In genomic region chr3:3800076-3800448, GRCh38 we compare ENCODE assay signal across 8 cellular contexts. TPM values are rescaled to one million over a fixed set of nuclear protein-coding genes. Genes with fewer than 3 reads are reported as not detected.
A peak's percentile ranks its signal among the peaks of the same experiment; 100 is the strongest.
DNase-seq lines count a peak whose midpoint lies in the region; ATAC-seq and TF ChIP-seq lines count a peak whose summit lies in the region.

No MANE protein-coding gene starts in this region.

- 0% methylated on average over 1 to 19 of the region's 19 CpGs for WGBS in endodermal cell (ENCODE audit: insufficient coverage in 1 of 2, insufficient read length in 1 of 2), 2 experiments

- TF ChIP-seq CTCF in CD4-positive, alpha-beta T cell (IDR thresholded peaks at IDR 0.05), result no peak
- no peak for TF ChIP-seq CTCF in endodermal cell (conservative IDR thresholded peaks at IDR 0.05)
- TF ChIP-seq CTCF in nephron (IDR thresholded peaks at IDR 0.05; ENCODE audit: unreplicated experiment in 3 of 3), result no peak

- no peaks in the 10 kb centered on the region for H3K36me3 Mint-ChIP-seq in CD4-positive, alpha-beta T cell (ENCODE audit: low read depth)
- H3K36me3 Mint-ChIP-seq in endodermal cell (ENCODE audit: low read depth) (peaks cover 36% of the 10 kb centered on the region), nephron (ENCODE audit: low read depth) (peaks cover 3% of the 10 kb centered on the region)

- H3K27me3 Mint-ChIP-seq in CD4-positive, alpha-beta T cell, result peaks cover 63% of the 10 kb centered on the region
- H3K27me3 Mint-ChIP-seq in endodermal cell (ENCODE audit: insufficient read depth) (peaks cover 23% of the 10 kb centered on the region), nephron (ENCODE audit: low read depth) (peaks cover 27% of the 10 kb centered on the region)

- H3K27me3 ChIP-seq in CD4-positive, alpha-beta T cell (ENCODE audit: control insufficient read depth, insufficient read depth, low read length), result peaks cover 10% of the 10 kb centered on the region
- H3K27me3 ChIP-seq in endodermal cell (ENCODE audit: control insufficient read depth, insufficient read depth, low read length, poor library complexity, severe bottlenecking), result no peaks in the 10 kb centered on the region

- CTCF ChIA-PET in CD4-positive, alpha-beta T cell (lab: Charles Lee), result no interaction called here

- peak overlapping the region; percentile 54 for H3K4me3 Mint-ChIP-seq in CD4-positive, alpha-beta T cell
- peak overlapping the region; percentile 95 for H3K4me3 Mint-ChIP-seq in endodermal cell
- peak overlapping the region; percentile 87 to 96 (median 95) for H3K4me3 Mint-ChIP-seq in nephron

- no peak for ATAC-seq in CD4-positive, alpha-beta T cell (ENCODE audit: poor library complexity)
- no peak for ATAC-seq in GM18870 (IDR thresholded peaks at IDR 0.05; ENCODE audit: unreplicated experiment)
- ATAC-seq in GM19452 (IDR thresholded peaks at IDR 0.05; ENCODE audit: unreplicated experiment), result no peak
- no peak for ATAC-seq in GM18502 (IDR thresholded peaks at IDR 0.05; ENCODE audit: poor library complexity, unreplicated experiment)

- no peaks in the 10 kb centered on the region for H3K9me3 ChIP-seq in CD4-positive, alpha-beta T cell (ENCODE audit: control insufficient read depth, low read length)
- H3K9me3 ChIP-seq in endodermal cell (ENCODE audit: control insufficient read depth, low read length), result peaks cover 9% of the 10 kb centered on the region

- intact Hi-C loops in CD4-positive, alpha-beta T cell (cut with DNase I, micrococcal nuclease), result no loop called here

- peak overlapping the region; percentile 98 for H3K4me3 ChIP-seq in endodermal cell (ENCODE audit: low read length)

- H3K4me1 ChIP-seq in endodermal cell (ENCODE audit: control insufficient read depth, insufficient read depth, low read length), result peaks cover 9% of the 10 kb centered on the region

- H3K9ac ChIP-seq in endodermal cell (ENCODE audit: extremely low read depth, low read length, poor library complexity, severe bottlenecking), result peak overlapping the region; percentile 82

- POLR2A ChIA-PET in CD4-positive, alpha-beta T cell (lab: Charles Lee), result no interaction called here

- no peak for DNase-seq in CD4-positive, alpha-beta T cell
- DNase-seq in NCI-H69 (lab: John Stamatoyannopoulos, UW), result peak; percentile 45
- peak; percentile 76 for DNase-seq in endodermal cell
- no peak for DNase-seq in NOMO-1 (lab: John Stamatoyannopoulos, UW; ENCODE audit: unreplicated experiment in 2 of 2)

- H3K36me3 ChIP-seq in endodermal cell (ENCODE audit: control insufficient read depth, insufficient read depth, low read length), result peaks cover 24% of the 10 kb centered on the region

- H3K27ac Mint-ChIP-seq in CD4-positive, alpha-beta T cell, result no peak overlapping the region
- H3K27ac Mint-ChIP-seq in endodermal cell, result peak overlapping the region; percentile 84
- peak overlapping the region; percentile 73 to 84 (median 76) for H3K27ac Mint-ChIP-seq in nephron

- no peak overlapping the region for H3K27ac ChIP-seq in CD4-positive, alpha-beta T cell (ENCODE audit: low read depth, low read length)
- peak overlapping the region; percentile 98 for H3K27ac ChIP-seq in endodermal cell (ENCODE audit: low read depth, low read length)

- peaks cover 2% of the 10 kb centered on the region for H3K9me3 Mint-ChIP-seq in CD4-positive, alpha-beta T cell
- peaks cover 5% of the 10 kb centered on the region for H3K9me3 Mint-ChIP-seq in endodermal cell
- no peaks in the 10 kb centered on the region for H3K9me3 Mint-ChIP-seq in nephron

- peaks cover 10% of the 10 kb centered on the region for H3K4me1 Mint-ChIP-seq in CD4-positive, alpha-beta T cell (ENCODE audit: low read depth)
- H3K4me1 Mint-ChIP-seq in endodermal cell (peaks cover 41% of the 10 kb centered on the region), nephron (peaks cover 46% of the 10 kb centered on the region)

RNA-seq across cellular contexts. Expression of gene LRRN1, which starts 0.8 kb away (rescaled TPM):
- under 1 TPM in 1 of 2 experiments, not detected in 1; 0.20 TPM for total RNA-seq in CD4-positive, alpha-beta T cell
- 100 to 1,000 TPM; 109 to 222 TPM for total RNA-seq in endodermal cell
- 193 TPM for polyA plus RNA-seq in endodermal cell (2013, experiment 1 of 2)
- polyA plus RNA-seq in endodermal cell (2013, experiment 2 of 2), result 168 TPM

Comparison
In these comparisons a context has a peak if more than half of its experiments do, and no peak if none do; other contexts are left out.
1. DNase-seq: peak in NCI-H69 (single experiment) and endodermal cell (single experiment); none in CD4-positive, alpha-beta T cell (0 of 10) and NOMO-1 (0 of 2).
2. RNA of gene LRRN1, which starts 0.8 kb away (total RNA-seq): 109 to 222 TPM in endodermal cell; 0.20 TPM in CD4-positive, alpha-beta T cell; every median in the first group is over 10 times any median in the second.
3. Peak in every context shown above with its lines, with median percentiles within 50 percentile points of each other: H3K4me3 Mint-ChIP-seq.